Comparison of ENCODE assay signal across 8 cellular contexts in genomic region chr18:79403723-79404566, GRCh38. TPM values are rescaled to one million over a fixed set of nuclear protein-coding genes. Genes with fewer than 3 reads are reported as not detected.
DNase-seq lines count a peak whose midpoint lies in the region; ATAC-seq and TF ChIP-seq lines count a peak whose summit lies in the region.

No MANE protein-coding gene starts in this region.

- H3K27me3 Mint-ChIP-seq in activated T-cell treated with anti-CD3 and anti-CD28 coated beads, Interleukin-2, amount 50 U/mL, for 24 hours, result no peaks in the 10 kb centered on the region

- H3K36me3 Mint-ChIP-seq in activated T-cell treated with anti-CD3 and anti-CD28 coated beads, Interleukin-2, amount 50 U/mL, for 24 hours (ENCODE audit: low read depth), result peaks cover 57% of the 10 kb centered on the region

- H3K9me3 ChIP-seq in ascending aorta (no peaks in the 10 kb centered on the region), right lobe of liver (no peaks in the 10 kb centered on the region), tibial artery (no peaks in the 10 kb centered on the region)

- peak overlapping the region; percentile 24 to 29 for H3K4me3 ChIP-seq in ascending aorta
- no peak overlapping the region for H3K4me3 ChIP-seq in right lobe of liver
- peak overlapping the region; percentile 23 to 40 for H3K4me3 ChIP-seq in tibial artery

- no peaks in the 10 kb centered on the region for H3K36me3 ChIP-seq in ascending aorta
- H3K36me3 ChIP-seq in right lobe of liver, result no peaks in the 10 kb centered on the region
- H3K36me3 ChIP-seq in tibial artery, result no peaks in the 10 kb centered on the region

- H3K27ac ChIP-seq in ascending aorta (peak overlapping the region; percentile 69 to 90), right lobe of liver (no peak overlapping the region), tibial artery (peak overlapping the region; percentile 85 to 90)

- H3K27me3 ChIP-seq in ascending aorta (no peaks in the 10 kb centered on the region), right lobe of liver (no peaks in the 10 kb centered on the region), tibial artery (no peaks in the 10 kb centered on the region)

- 83% methylated on average over 28 of the region's 31 CpGs for WGBS in right lobe of liver (ENCODE audit: insufficient coverage, low coverage, low lambda C conversion rate, missing lambda C conversion rate)

- H3K9me3 Mint-ChIP-seq in activated T-cell treated with anti-CD3 and anti-CD28 coated beads, Interleukin-2, amount 50 U/mL, for 24 hours, result no peaks in the 10 kb centered on the region

- peaks cover 9 to 14% of the 10 kb centered on the region in 2 donors for H3K4me1 ChIP-seq in ascending aorta
- H3K4me1 ChIP-seq in right lobe of liver, result peaks cover 0 to 8% (median 3%) of the 10 kb centered on the region in 4 donors
- peaks cover 0 to 46% (median 35%) of the 10 kb centered on the region in 4 donors for H3K4me1 ChIP-seq in tibial artery

- intact Hi-C loops in ascending aorta (cut with DNase I) (loop anchor here (2.0 to 5.0 kb wide), 3 partner anchors 23 to 103 kb away; no protein-coding TSS in a partner anchor), right lobe of liver (cut with DNase I) (no loop called here), tibial artery (cut with DNase I; ENCODE audit: low total_unique reads) (loop anchor here (5.0 kb wide), 1 partner anchor 103 kb away; no protein-coding TSS in a partner anchor)

- H3K4me1 Mint-ChIP-seq in activated T-cell treated with anti-CD3 and anti-CD28 coated beads, Interleukin-2, amount 50 U/mL, for 24 hours (ENCODE audit: low read depth), result peaks cover 70% of the 10 kb centered on the region

- no peak for TF ChIP-seq POLR2A in right lobe of liver (IDR thresholded peaks at IDR 0.05)

- H3K27ac Mint-ChIP-seq in activated T-cell treated with anti-CD3 and anti-CD28 coated beads, Interleukin-2, amount 50 U/mL, for 24 hours, result peak overlapping the region; percentile 95

- DNase-seq in activated T-cell treated with anti-CD3 and anti-CD28 coated beads, Interleukin-2, amount 50 U/mL, for 24 hours, result no peak
- DNase-seq in activated T-cell treated with anti-CD3 and anti-CD28 coated beads, Interleukin-2, amount 50 U/mL, for 1 hour, result no peak
- DNase-seq in ascending aorta (ENCODE audit: low spot score in 2 of 2) (no peak), right lobe of liver (peak in 2 of 3 donors; percentile 15 to 31), tibial artery (no peak), NCI-H226 (no peak), RKO (ENCODE audit: low spot score) (no peak)
- no peak for DNase-seq in activated effector memory CD4-positive, alpha-beta T cell treated with anti-CD3 and anti-CD28 coated beads, Interleukin-2, amount 50 U/mL, for 16 hours

- TF ChIP-seq CTCF in ascending aorta (IDR thresholded peaks at IDR 0.05), result no peak
- no peak for TF ChIP-seq CTCF in right lobe of liver (IDR thresholded peaks at IDR 0.05)
- TF ChIP-seq CTCF in tibial artery (IDR thresholded peaks at IDR 0.05), result no peak

- peak overlapping the region; percentile 85 for H3K4me3 Mint-ChIP-seq in activated T-cell treated with anti-CD3 and anti-CD28 coated beads, Interleukin-2, amount 50 U/mL, for 24 hours

- no peak for ATAC-seq in right lobe of liver

RNA-seq across cellular contexts. Expression of gene NFATC1, which starts 8.2 kb away (rescaled TPM):
- 64.1 TPM for total RNA-seq in ascending aorta
- total RNA-seq in right lobe of liver, result 1 to 10 TPM in 5 of 6 experiments, under 1 TPM in 1; 1.00 to 4.3 (median 2.9) TPM

Comparison
In these comparisons a context has a peak if more than half of its experiments do, and no peak if none do; other contexts are left out.
1. DNase-seq: peak in right lobe of liver (2 of 3); none in activated T-cell treated with anti-CD3 and anti-CD28 coated beads, Interleukin-2, amount 50 U/mL, for 24 hours (single experiment), activated T-cell treated with anti-CD3 and anti-CD28 coated beads, Interleukin-2, amount 50 U/mL, for 1 hour (single experiment), ascending aorta (0 of 2), tibial artery (0 of 2), NCI-H226 (single experiment), RKO (single experiment) and activated effector memory CD4-positive, alpha-beta T cell treated with anti-CD3 and anti-CD28 coated beads, Interleukin-2, amount 50 U/mL, for 16 hours (single experiment).
2. H3K27ac ChIP-seq: peak in ascending aorta (2 of 2) and tibial artery (2 of 2); none in right lobe of liver (0 of 3).
3. H3K4me3 ChIP-seq: peak in ascending aorta (2 of 2) and tibial artery (2 of 2); none in right lobe of liver (0 of 3).
4. RNA of gene NFATC1, which starts 8.2 kb away (total RNA-seq): 64.1 TPM in ascending aorta (single experiment); 1.00 to 4.3 TPM in right lobe of liver; every median in the first group is over 10 times any median in the second.
5. intact Hi-C loops: an anchor here in ascending aorta (2.0 to 5.0 kb wide) and tibial artery (5.0 kb wide); none called in right lobe of liver.